Comparison of ENCODE assay signal across 19 cellular contexts in the genomic region with DNA sequence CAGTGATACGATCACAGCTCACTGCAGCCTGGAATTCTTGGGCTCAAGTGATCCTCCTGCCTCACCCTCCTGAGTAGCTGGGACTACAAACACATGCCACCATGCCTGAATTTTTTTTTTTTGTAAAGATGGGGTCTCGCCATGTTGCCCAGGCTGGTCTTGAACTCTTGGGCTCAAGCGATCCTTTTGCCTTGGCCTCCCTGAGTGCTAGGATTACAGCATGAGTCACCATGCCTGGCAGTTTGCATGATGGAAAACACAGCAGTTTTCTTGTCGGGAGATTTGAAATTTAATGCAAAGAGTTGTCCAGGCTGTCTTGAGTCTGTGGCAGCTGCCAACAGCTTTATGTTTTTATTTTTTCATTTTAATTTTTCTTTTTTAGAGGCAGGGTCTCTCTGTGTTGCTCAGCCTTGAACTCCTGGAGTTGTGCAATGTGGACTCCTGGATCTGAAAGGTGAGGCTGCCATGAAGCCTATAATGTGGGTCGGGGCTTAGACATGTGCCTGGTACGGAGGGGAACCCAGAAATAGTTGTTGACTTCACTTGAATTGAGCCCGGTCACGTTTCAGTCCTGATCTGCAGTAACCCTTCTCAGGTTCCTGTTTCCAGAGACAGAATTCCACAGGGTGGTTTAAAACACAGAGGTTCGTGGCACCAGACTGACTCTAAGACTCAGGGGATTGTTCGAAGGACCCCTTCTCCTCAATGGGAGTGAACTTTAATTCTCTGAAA. TPM values are rescaled to one million over a fixed set of nuclear protein-coding genes. Genes with fewer than 3 reads are reported as not detected.
"Had no signal": no experiment of that assay in that cellular context is flagged by ENCODE, and none has a peak within 500 bp of the region (broad histone marks: within the 10 kb centered on the region; RNA-seq: fewer than 3 reads in every experiment).

No MANE protein-coding gene starts in this region.

- H3K9me3 Mint-ChIP-seq: activated B cell treated with CpG ODN at 0.5 μM for 24 hours had no signal

- H3K27ac Mint-ChIP-seq: activated B cell treated with CpG ODN at 0.5 μM for 24 hours; activated naive CD8-positive, alpha-beta T cell treated with anti-CD3 and anti-CD28 coated beads, Interleukin-2, amount 10 ng/mL, durations not matched to agents 7 days and 5 days had no signal

- FAIRE-seq: endometrium, keratinocyte, pancreas, TTC549 had no signal

- ATAC-seq: heart left ventricle, pancreas had no signal

- H3K27me3 Mint-ChIP-seq: activated B cell treated with CpG ODN at 0.5 μM for 24 hours had no signal

- H3K27ac ChIP-seq: esophagus squamous epithelium, heart left ventricle, pancreas, skin epidermis, transverse colon had no signal

- H3K4me3 Mint-ChIP-seq: activated B cell treated with CpG ODN at 0.5 μM for 24 hours; activated naive CD8-positive, alpha-beta T cell treated with anti-CD3 and anti-CD28 coated beads, Interleukin-2, amount 10 ng/mL, durations not matched to agents 7 days and 5 days had no signal

- DNase-seq: activated B cell treated with CpG ODN at 0.5 μM for 24 hours; activated CD4-positive, alpha-beta T cell treated with anti-CD3 and anti-CD28 coated beads, Interleukin-2, amount 50 U/mL, for 1 hour; activated gamma-delta T cell; activated naive CD8-positive, alpha-beta T cell treated with anti-CD3 and anti-CD28 coated beads, Interleukin-2, amount 10 ng/mL, durations not matched to agents 7 days and 5 days; anterior cingulate cortex; esophagus squamous epithelium; foreskin melanocyte; heart left ventricle; mesendoderm; pancreas; T-helper 2 cell; transverse colon had no signal

- H3K4me3 ChIP-seq: esophagus squamous epithelium, heart left ventricle, pancreas, skin epidermis, transverse colon had no signal

- H3K4me1 Mint-ChIP-seq: activated B cell treated with CpG ODN at 0.5 μM for 24 hours had no signal

RNA-seq across cellular contexts. Expression of a gene that starts 18.7 kb away (rescaled TPM):
- total RNA-seq: dermis microvascular lymphatic vessel endothelial cell had no signal

RNA-seq across cellular contexts. Expression of a gene that starts 46.1 kb away (rescaled TPM):
- total RNA-seq: activated B cell treated with CpG ODN at 0.5 μM for 24 hours; activated naive CD8-positive, alpha-beta T cell treated with anti-CD3 and anti-CD28 coated beads, Interleukin-2, amount 10 ng/mL, durations not matched to agents 7 days and 5 days; cerebellum; dermis microvascular lymphatic vessel endothelial cell; renal cortical epithelial cell had no signal

RNA-seq across cellular contexts. Expression of a gene that starts 53.3 kb away (rescaled TPM):
- total RNA-seq: activated naive CD8-positive, alpha-beta T cell treated with anti-CD3 and anti-CD28 coated beads, Interleukin-2, amount 10 ng/mL, durations not matched to agents 7 days and 5 days had no signal
